Comparison of ENCODE assay signal across 9 cellular contexts in genomic region chr10:30705625-30706149, GRCh38.
DNase-seq lines count a peak whose midpoint lies in the region; ATAC-seq and TF ChIP-seq lines count a peak whose summit lies in the region.
"Had no signal": no experiment of that assay in that cellular context is flagged by ENCODE, and none has a peak within 500 bp of the region (broad histone marks: within the 10 kb centered on the region; RNA-seq: fewer than 3 reads in every experiment).

No MANE protein-coding gene starts in this region.

- H3K27me3 Mint-ChIP-seq in natural killer cell (ENCODE audit: low read depth in 2 of 2) = peaks cover 0 to 8% of the 10 kb centered on the region in 2 donors

- H3K4me3 ChIP-seq in NT2/D1 (ENCODE audit: insufficient read length, low read depth) = no peak overlapping the region
- no peak overlapping the region for H3K4me3 ChIP-seq in left lung

- TF ChIP-seq CTCF in natural killer cell (IDR thresholded peaks at IDR 0.05) (no peak), left lung (IDR thresholded peaks at IDR 0.05) (no peak)

- H3K27ac ChIP-seq in left lung = peak overlapping the region in 1 of 2 donors; percentile 20

- no peaks in the 10 kb centered on the region for H3K36me3 ChIP-seq in NT2/D1 (ENCODE audit: insufficient read depth, insufficient read length, low read length)
- H3K36me3 ChIP-seq in left lung = no peaks in the 10 kb centered on the region

- intact Hi-C loops in natural killer cell (cut with micrococcal nuclease) (no loop called here), left lung (cut with DNase I) (no loop called here)

- no peaks in the 10 kb centered on the region for H3K36me3 Mint-ChIP-seq in natural killer cell

- peak overlapping the region; percentile 23 to 78 for H3K27ac Mint-ChIP-seq in natural killer cell

- DNase-seq in NT2/D1 (ENCODE audit: low read depth, low spot score) = no peak
- DNase-seq in natural killer cell = no peak
- DNase-seq in NCI-H146 treated with DMSO at 0.1 percent for 48 hours (lab: John Stamatoyannopoulos, UW; ENCODE audit: unreplicated experiment) = no peak
- no peak for DNase-seq in left lung
- DNase-seq in activated CD4-positive, alpha-beta T cell treated with anti-CD3 and anti-CD28 coated beads for 48 hours = no peak
- DNase-seq in NCI-H82 treated with DMSO at 0.1 percent for 48 hours (lab: John Stamatoyannopoulos, UW; ENCODE audit: unreplicated experiment) = no peak
- DNase-seq: effector CD4-positive, alpha-beta T cell had no signal

- peaks cover 27 to 37% of the 10 kb centered on the region in 2 donors for H3K4me1 Mint-ChIP-seq in natural killer cell

- peak; percentile 30 for ATAC-seq in GM18907 (IDR thresholded peaks at IDR 0.05; ENCODE audit: unreplicated experiment)
- peak; percentile 12 for ATAC-seq in HG02610 (IDR thresholded peaks at IDR 0.05; ENCODE audit: unreplicated experiment)
- ATAC-seq in natural killer cell = no peak
- no peak for ATAC-seq in left lung

- H3K9ac ChIP-seq in NT2/D1 (ENCODE audit: insufficient read length, low read depth) = peak overlapping the region; percentile 26

- H3K4me1 ChIP-seq in NT2/D1 (ENCODE audit: insufficient read depth, insufficient read length) (peaks cover 4% of the 10 kb centered on the region), left lung (peaks cover 0 to 28% of the 10 kb centered on the region in 2 donors)

- no peaks in the 10 kb centered on the region for H3K9me3 ChIP-seq in NT2/D1 (ENCODE audit: insufficient read depth, low read length)
- no peaks in the 10 kb centered on the region for H3K9me3 ChIP-seq in left lung

- no peaks in the 10 kb centered on the region for H3K9me3 Mint-ChIP-seq in natural killer cell

- peaks cover 8% of the 10 kb centered on the region for H3K27me3 ChIP-seq in NT2/D1 (ENCODE audit: insufficient read depth, insufficient read length)
- H3K27me3 ChIP-seq in left lung = no peaks in the 10 kb centered on the region

- peak overlapping the region; percentile 59 for H3K4me3 Mint-ChIP-seq in natural killer cell

Comparison
In these comparisons a context has a peak if more than half of its experiments do, and no peak if none do; other contexts are left out.
1. ATAC-seq: peak in GM18907 (single experiment) and HG02610 (single experiment); none in natural killer cell (0 of 3) and left lung (single experiment).